In the genomic region with DNA sequence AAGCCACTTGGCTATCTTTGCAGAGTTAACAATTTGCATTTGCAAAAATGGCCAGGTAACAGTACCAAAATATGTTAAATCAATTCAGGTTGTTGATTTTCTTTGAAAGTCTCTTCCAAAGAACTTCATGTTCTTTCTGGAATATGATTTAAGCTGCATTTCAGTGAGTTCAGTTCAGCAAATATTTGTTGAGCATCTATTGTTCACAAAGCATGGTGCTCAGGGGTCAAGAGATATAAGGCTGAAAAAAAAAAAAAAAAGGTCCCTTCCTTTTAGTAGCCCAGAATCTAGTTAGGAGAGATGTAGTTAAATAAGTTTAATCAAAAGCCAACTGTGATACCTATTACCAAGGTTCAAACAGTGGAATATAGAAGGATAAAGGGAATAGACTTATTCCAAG, we compare ENCODE assay signal across 1 cellular context.
TF ChIP-seq lines count a peak whose summit lies in the region.

No MANE protein-coding gene starts in this region.

TF ChIP-seq in IMR-90, 13 proteins besides CTCF, POLR2A, EP300 and RAD21 (continued from another document):
- TF ChIP-seq CHD1 (IDR thresholded peaks at IDR 0.05; ENCODE audit: low read depth, low read length) (no peak), RFX5 (IDR thresholded peaks at IDR 0.05; ENCODE audit: low read depth, low read length) (no peak), SMC3 (IDR thresholded peaks at IDR 0.05; ENCODE audit: low read depth, low read length) (no peak)
